In genomic region chr11:130204703-130205095, GRCh38 we compare ENCODE assay signal across 14 cellular contexts. TPM values are rescaled to one million over a fixed set of nuclear protein-coding genes. Genes with fewer than 3 reads are reported as not detected.
DNase-seq lines count a peak whose midpoint lies in the region; ATAC-seq and TF ChIP-seq lines count a peak whose summit lies in the region.
"Had no signal": no experiment of that assay in that cellular context is flagged by ENCODE, and none has a peak within 500 bp of the region (broad histone marks: within the 10 kb centered on the region; RNA-seq: fewer than 3 reads in every experiment).

No MANE protein-coding gene starts in this region.

- H3K9me3 ChIP-seq in right cardiac atrium (ENCODE audit: control insufficient read depth, low read length): no peaks in the 10 kb centered on the region
- H3K9me3 ChIP-seq in lower lobe of right lung: no peaks in the 10 kb centered on the region
- H3K9me3 ChIP-seq in upper lobe of right lung: no peaks in the 10 kb centered on the region
- H3K9me3 ChIP-seq: BLaER1, HAP-1 had no signal

- H3K4me3 ChIP-seq in right cardiac atrium (ENCODE audit: low read length) (no peak overlapping the region), lower lobe of right lung (no peak overlapping the region), upper lobe of right lung (no peak overlapping the region)
- H3K4me3 ChIP-seq: BLaER1, HAP-1 had no signal

- no peaks in the 10 kb centered on the region for H3K4me1 ChIP-seq in right cardiac atrium (ENCODE audit: control insufficient read depth, insufficient read depth, low read length)
- H3K4me1 ChIP-seq in lower lobe of right lung: no peaks in the 10 kb centered on the region
- no peaks in the 10 kb centered on the region for H3K4me1 ChIP-seq in upper lobe of right lung
- H3K4me1 ChIP-seq: HAP-1 had no signal

- H3K27me3 ChIP-seq in right cardiac atrium (ENCODE audit: control insufficient read depth, insufficient read depth) (no peaks in the 10 kb centered on the region), lower lobe of right lung (ENCODE audit: low read depth) (no peaks in the 10 kb centered on the region), upper lobe of right lung (no peaks in the 10 kb centered on the region)
- H3K27me3 ChIP-seq: BLaER1 had no signal

- 93% methylated on average over 11 of the region's 11 CpGs for WGBS in right cardiac atrium

- no peak for TF ChIP-seq CTCF in lower lobe of right lung (IDR thresholded peaks at IDR 0.05)
- no peak for TF ChIP-seq CTCF in upper lobe of right lung (IDR thresholded peaks at IDR 0.05)

- intact Hi-C loops in cardiac septum (cut with DNase I): no loop called here
- intact Hi-C loops in right cardiac atrium (cut with DNase I): no loop called here
- intact Hi-C loops in lower lobe of right lung (cut with DNase I): no loop called here
- intact Hi-C loops in posterior vena cava (cut with DNase I): no loop called here
- intact Hi-C loops in upper lobe of right lung (cut with DNase I): no loop called here

- ATAC-seq in right cardiac atrium (no peak), lower lobe of right lung (no peak), upper lobe of right lung (no peak), GM18909 (IDR thresholded peaks at IDR 0.05; ENCODE audit: poor library complexity, unreplicated experiment) (no peak), left lobe of liver (no peak)

- H3K36me3 ChIP-seq in lower lobe of right lung: peaks cover 30% of the 10 kb centered on the region
- H3K36me3 ChIP-seq in upper lobe of right lung: no peaks in the 10 kb centered on the region
- H3K36me3 ChIP-seq: BLaER1, HAP-1 had no signal

- no peak overlapping the region for H3K27ac ChIP-seq in right cardiac atrium (ENCODE audit: low read length)
- H3K27ac ChIP-seq in lower lobe of right lung: no peak overlapping the region
- H3K27ac ChIP-seq in upper lobe of right lung: no peak overlapping the region
- H3K27ac ChIP-seq: BLaER1 had no signal

- peak; percentile 29 for DNase-seq in cardiac septum (ENCODE audit: low spot score)
- DNase-seq in right cardiac atrium: no peak
- DNase-seq in lower lobe of right lung: peak; percentile 22
- DNase-seq in posterior vena cava (ENCODE audit: low spot score): peak; percentile 67
- peak; percentile 37 for DNase-seq in upper lobe of right lung
- DNase-seq in middle frontal gyrus (ENCODE audit: extremely low spot score, low spot score): no peak
- no peak for DNase-seq in left lobe of liver (ENCODE audit: low spot score)
- DNase-seq: CD4-positive, alpha-beta memory T cell; DMS79 treated with DMSO at 0.1 percent for 48 hours; GF-D8 had no signal

RNA-seq across cellular contexts. Expression of gene ST14, which starts 45.1 kb away (rescaled TPM):
- 0.65 TPM for total RNA-seq in cardiac septum
- 1 to 10 TPM; 1.0 to 2.8 (median 1.4) TPM for total RNA-seq in right cardiac atrium
- polyA plus RNA-seq in right cardiac atrium: 0.61 TPM
- 61.1 TPM for total RNA-seq in lower lobe of right lung
- total RNA-seq in posterior vena cava: 1 to 10 TPM; 4.9 to 6.0 TPM
- total RNA-seq in upper lobe of right lung: 59.1 TPM
- 3.7 TPM for total RNA-seq in left lobe of liver
- polyA plus RNA-seq: AG04450 had no signal

Comparison
In these comparisons a context has a peak if more than half of its experiments do, and no peak if none do; other contexts are left out.
1. DNase-seq: peak in cardiac septum (single experiment), lower lobe of right lung (single experiment), posterior vena cava (single experiment) and upper lobe of right lung (single experiment); none in right cardiac atrium (0 of 3), middle frontal gyrus (single experiment) and left lobe of liver (single experiment).